Comparison of ENCODE assay signal across 21 cellular contexts in the genomic region with DNA sequence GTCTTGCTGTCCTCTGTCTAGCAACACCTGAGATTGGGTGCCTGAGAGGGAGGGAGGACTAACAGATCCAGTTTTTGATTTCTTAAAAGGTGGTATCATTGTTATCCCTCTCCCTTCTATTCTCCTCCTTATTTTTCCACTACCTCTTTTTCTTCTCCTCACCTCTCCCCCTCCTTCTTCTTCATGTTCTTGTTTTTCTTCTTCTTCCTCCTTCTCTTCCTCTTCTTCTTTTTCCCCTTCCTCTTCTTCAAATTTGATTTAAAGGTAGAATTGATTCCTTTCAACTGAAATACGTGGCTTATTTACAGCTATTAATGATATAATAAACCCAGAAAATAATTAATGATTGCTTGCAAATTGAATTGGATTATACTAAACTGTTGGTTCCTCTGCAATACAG.
A peak's percentile ranks its signal among the peaks of the same experiment; 100 is the strongest.
DNase-seq lines count a peak whose midpoint lies in the region; ATAC-seq and TF ChIP-seq lines count a peak whose summit lies in the region.
"Had no signal": no experiment of that assay in that cellular context is flagged by ENCODE, and none has a peak within 500 bp of the region (broad histone marks: within the 10 kb centered on the region; RNA-seq: fewer than 3 reads in every experiment).

No MANE protein-coding gene starts in this region.

- peaks cover 6% of the 10 kb centered on the region for H3K36me3 Mint-ChIP-seq in CD4-positive, CD25-positive, alpha-beta regulatory T cell
- peaks cover 0 to 2% (median 0%) of the 10 kb centered on the region in 3 donors for H3K36me3 Mint-ChIP-seq in CD8-positive, alpha-beta memory T cell
- no peaks in the 10 kb centered on the region for H3K36me3 Mint-ChIP-seq in T-cell
- H3K36me3 Mint-ChIP-seq in central memory CD8-positive, alpha-beta T cell (ENCODE audit: insufficient read depth): peaks cover 9% of the 10 kb centered on the region

- ATAC-seq in CD4-positive, CD25-positive, alpha-beta regulatory T cell (ENCODE audit: low read depth in 2 of 2): no peak
- ATAC-seq in T-cell (replicated peaks in 1 of 4) (no peak), HG02588 (IDR thresholded peaks at IDR 0.05; ENCODE audit: unreplicated experiment) (no peak), SK-N-SH treated with all-trans-retinoic acid at 6 μM for 48 hours (no peak)
- ATAC-seq in central memory CD8-positive, alpha-beta T cell (replicated peaks; ENCODE audit: extremely low read depth, poor library complexity, severe bottlenecking): no peak
- ATAC-seq: gastrocnemius medialis, upper lobe of right lung had no signal

- peak overlapping the region; percentile 79 for H3K4me3 ChIP-seq in CD4-positive, CD25-positive, alpha-beta regulatory T cell (ENCODE audit: low read depth, low read length)
- H3K4me3 ChIP-seq in CD8-positive, alpha-beta memory T cell (ENCODE audit: low read length): no peak overlapping the region
- H3K4me3 ChIP-seq: gastrocnemius medialis, SJCRH30, upper lobe of right lung had no signal

- H3K27me3 ChIP-seq in CD4-positive, CD25-positive, alpha-beta regulatory T cell (ENCODE audit: control insufficient read depth, insufficient read depth, low read length): no peaks in the 10 kb centered on the region
- H3K27me3 ChIP-seq in CD8-positive, alpha-beta memory T cell (ENCODE audit: insufficient read depth, low read length, poor library complexity, severe bottlenecking): no peaks in the 10 kb centered on the region
- H3K27me3 ChIP-seq: gastrocnemius medialis, SJCRH30, upper lobe of right lung had no signal

- H3K9me3 ChIP-seq in CD4-positive, CD25-positive, alpha-beta regulatory T cell (ENCODE audit: control insufficient read depth in 2 of 2, low read length in 2 of 2): no peaks in the 10 kb centered on the region
- no peaks in the 10 kb centered on the region for H3K9me3 ChIP-seq in CD8-positive, alpha-beta memory T cell (ENCODE audit: low read length)
- H3K9me3 ChIP-seq: gastrocnemius medialis, SJCRH30, upper lobe of right lung had no signal

- CTCF ChIA-PET in CD8-positive, alpha-beta memory T cell (lab: Charles Lee): interaction anchor here (1.1 to 2.7 kb wide), 2 partner anchors 257 to 266 kb away, joined by 3 to 23 read pairs; a partner anchor contains a TSS
- CTCF ChIA-PET in T-cell (lab: Charles Lee): interaction anchor here in 1 of 2 donors (0.6 kb wide), 1 partner anchor 36 kb away, joined by 3 read pairs; no protein-coding TSS in a partner anchor

- H3K27ac ChIP-seq in CD4-positive, CD25-positive, alpha-beta regulatory T cell (ENCODE audit: insufficient read depth, low read length, poor library complexity, severe bottlenecking): peak overlapping the region; percentile 80
- no peak overlapping the region for H3K27ac ChIP-seq in CD8-positive, alpha-beta memory T cell (ENCODE audit: low read depth, low read length)
- H3K27ac ChIP-seq: gastrocnemius medialis, SJCRH30, upper lobe of right lung had no signal

- H3K27me3 Mint-ChIP-seq in CD4-positive, CD25-positive, alpha-beta regulatory T cell: no peaks in the 10 kb centered on the region
- no peaks in the 10 kb centered on the region for H3K27me3 Mint-ChIP-seq in CD8-positive, alpha-beta memory T cell
- H3K27me3 Mint-ChIP-seq in T-cell: no peaks in the 10 kb centered on the region
- no peaks in the 10 kb centered on the region for H3K27me3 Mint-ChIP-seq in central memory CD8-positive, alpha-beta T cell

- peaks cover 53 to 92% (median 78%) of the 10 kb centered on the region in 4 donors for H3K4me1 Mint-ChIP-seq in CD4-positive, CD25-positive, alpha-beta regulatory T cell
- peaks cover 79 to 93% (median 91%) of the 10 kb centered on the region in 3 donors for H3K4me1 Mint-ChIP-seq in CD8-positive, alpha-beta memory T cell
- peaks cover 89 to 91% (median 90%) of the 10 kb centered on the region in 3 donors for H3K4me1 Mint-ChIP-seq in T-cell
- H3K4me1 Mint-ChIP-seq in central memory CD8-positive, alpha-beta T cell: peaks cover 74% of the 10 kb centered on the region

- peak overlapping the region; percentile 94 to 98 (median 97) for H3K27ac Mint-ChIP-seq in CD4-positive, CD25-positive, alpha-beta regulatory T cell
- H3K27ac Mint-ChIP-seq in CD8-positive, alpha-beta memory T cell: peak overlapping the region in 7 of 8 donors; percentile 82 to 99 (median 97)
- peak overlapping the region; percentile 95 to 96 for H3K27ac Mint-ChIP-seq in T-cell
- peak overlapping the region; percentile 92 for H3K27ac Mint-ChIP-seq in central memory CD8-positive, alpha-beta T cell (ENCODE audit: low read depth)
- H3K27ac Mint-ChIP-seq: nephron had no signal

- peaks cover 0 to 4% (median 0%) of the 10 kb centered on the region in 7 donors for H3K9me3 Mint-ChIP-seq in CD4-positive, CD25-positive, alpha-beta regulatory T cell
- H3K9me3 Mint-ChIP-seq in CD8-positive, alpha-beta memory T cell: peaks cover 0 to 3% (median 0%) of the 10 kb centered on the region in 5 donors
- peaks cover 0 to 4% (median 0%) of the 10 kb centered on the region in 3 donors for H3K9me3 Mint-ChIP-seq in T-cell
- no peaks in the 10 kb centered on the region for H3K9me3 Mint-ChIP-seq in central memory CD8-positive, alpha-beta T cell
- H3K9me3 Mint-ChIP-seq: nephron had no signal

- DNase-seq in CD4-positive, CD25-positive, alpha-beta regulatory T cell: no peak
- DNase-seq in CD8-positive, alpha-beta memory T cell: no peak
- DNase-seq in T-cell (no peak), NCI-H2171 (lab: John Stamatoyannopoulos, UW) (no peak), GM19238 (ENCODE audit: insufficient read length, low spot score) (no peak)
- no peak for DNase-seq in central memory CD8-positive, alpha-beta T cell (ENCODE audit: low spot score in 2 of 2)
- DNase-seq: activated T-cell treated with anti-CD3 and anti-CD28 coated beads for 4 hours; amniotic stem cell; Calu3; gastrocnemius medialis; Karpas-422; kidney glomerular epithelial cell; NCI-H1092; NCI-H2107; NCI-H526; SJCRH30; stimulated activated CD4-positive, alpha-beta T cell treated with anti-CD3 and anti-CD28 coated beads, Interleukin-1b, Interleukin-23, amount 100 ng/mL, for 48 hours; upper lobe of right lung had no signal

- H3K4me1 ChIP-seq in CD4-positive, CD25-positive, alpha-beta regulatory T cell (ENCODE audit: control insufficient read depth, insufficient read depth, low read length, poor library complexity, severe bottlenecking): peaks cover 77% of the 10 kb centered on the region
- peaks cover 82% of the 10 kb centered on the region for H3K4me1 ChIP-seq in CD8-positive, alpha-beta memory T cell (ENCODE audit: insufficient read depth, low read length)
- H3K4me1 ChIP-seq: gastrocnemius medialis had no signal

- peak overlapping the region; percentile 2 to 89 (median 72) for H3K4me3 Mint-ChIP-seq in CD4-positive, CD25-positive, alpha-beta regulatory T cell
- peak overlapping the region in 2 of 7 donors; percentile 20 to 28 for H3K4me3 Mint-ChIP-seq in CD8-positive, alpha-beta memory T cell
- peak overlapping the region in 1 of 3 donors; percentile 63 for H3K4me3 Mint-ChIP-seq in T-cell
- H3K4me3 Mint-ChIP-seq in central memory CD8-positive, alpha-beta T cell: peak overlapping the region; percentile 28
- H3K4me3 Mint-ChIP-seq: nephron had no signal

- POLR2A ChIA-PET in CD8-positive, alpha-beta memory T cell (lab: Charles Lee): interaction anchor here (4.9 kb wide), 1 partner anchor 257 kb away, joined by 45 read pairs; a partner anchor contains a TSS
- POLR2A ChIA-PET in T-cell (lab: Charles Lee): interaction anchor here (0.5 to 5.5 kb wide), 4 partner anchors 169 to 257 kb away, joined by 3 to 66 read pairs (median 17); a partner anchor contains a TSS

- H3K36me3 ChIP-seq in CD4-positive, CD25-positive, alpha-beta regulatory T cell (ENCODE audit: control insufficient read depth, insufficient read depth, low read length): no peaks in the 10 kb centered on the region
- no peaks in the 10 kb centered on the region for H3K36me3 ChIP-seq in CD8-positive, alpha-beta memory T cell (ENCODE audit: insufficient read depth, low read length)
- H3K36me3 ChIP-seq: gastrocnemius medialis, SJCRH30, upper lobe of right lung had no signal

TF ChIP-seq in SK-N-SH treated with all-trans-retinoic acid at 6 μM for 48 hours, 23 proteins besides CTCF, POLR2A, EP300 and RAD21 (continues in another document):
- TF ChIP-seq RARB (CRISPR knock-in tag; IDR thresholded peaks at IDR 0.05) (no peak), ISL1 (CRISPR knock-in tag; IDR thresholded peaks at IDR 0.05) (no peak), ZNF70 (CRISPR knock-in tag; IDR thresholded peaks at IDR 0.05) (no peak), GLIS3 (CRISPR knock-in tag; IDR thresholded peaks at IDR 0.05) (no peak), CSDC2 (CRISPR knock-in tag; IDR thresholded peaks at IDR 0.05) (no peak), TOX (CRISPR knock-in tag; IDR thresholded peaks at IDR 0.05; ENCODE audit: borderline replicate concordance) (no peak), ZNF8 (CRISPR knock-in tag; IDR thresholded peaks at IDR 0.05) (no peak), SNAI2 (CRISPR knock-in tag; IDR thresholded peaks at IDR 0.05) (no peak), BACH2 (CRISPR knock-in tag; IDR thresholded peaks at IDR 0.05; ENCODE audit: borderline replicate concordance) (no peak), ARNTL (CRISPR knock-in tag; IDR thresholded peaks at IDR 0.05; ENCODE audit: borderline replicate concordance, low read depth) (no peak), ZC3H10 (CRISPR knock-in tag; IDR thresholded peaks at IDR 0.05) (no peak), TCF4 (CRISPR knock-in tag; IDR thresholded peaks at IDR 0.05; ENCODE audit: borderline replicate concordance) (no peak), ZFP30 (CRISPR knock-in tag; IDR thresholded peaks at IDR 0.05) (no peak), ESRRG (CRISPR knock-in tag; IDR thresholded peaks at IDR 0.05) (no peak)
- TF ChIP-seq, protein P1, sequence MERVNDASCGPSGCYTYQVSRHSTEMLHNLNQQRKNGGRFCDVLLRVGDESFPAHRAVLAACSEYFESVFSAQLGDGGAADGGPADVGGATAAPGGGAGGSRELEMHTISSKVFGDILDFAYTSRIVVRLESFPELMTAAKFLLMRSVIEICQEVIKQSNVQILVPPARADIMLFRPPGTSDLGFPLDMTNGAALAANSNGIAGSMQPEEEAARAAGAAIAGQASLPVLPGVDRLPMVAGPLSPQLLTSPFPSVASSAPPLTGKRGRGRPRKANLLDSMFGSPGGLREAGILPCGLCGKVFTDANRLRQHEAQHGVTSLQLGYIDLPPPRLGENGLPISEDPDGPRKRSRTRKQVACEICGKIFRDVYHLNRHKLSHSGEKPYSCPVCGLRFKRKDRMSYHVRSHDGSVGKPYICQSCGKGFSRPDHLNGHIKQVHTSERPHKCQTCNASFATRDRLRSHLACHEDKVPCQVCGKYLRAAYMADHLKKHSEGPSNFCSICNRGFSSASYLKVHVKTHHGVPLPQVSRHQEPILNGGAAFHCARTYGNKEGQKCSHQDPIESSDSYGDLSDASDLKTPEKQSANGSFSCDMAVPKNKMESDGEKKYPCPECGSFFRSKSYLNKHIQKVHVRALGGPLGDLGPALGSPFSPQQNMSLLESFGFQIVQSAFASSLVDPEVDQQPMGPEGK (CRISPR knock-in tag; IDR thresholded peaks at IDR 0.05; ENCODE audit: borderline replicate concordance): no peak
